In the genomic region with DNA sequence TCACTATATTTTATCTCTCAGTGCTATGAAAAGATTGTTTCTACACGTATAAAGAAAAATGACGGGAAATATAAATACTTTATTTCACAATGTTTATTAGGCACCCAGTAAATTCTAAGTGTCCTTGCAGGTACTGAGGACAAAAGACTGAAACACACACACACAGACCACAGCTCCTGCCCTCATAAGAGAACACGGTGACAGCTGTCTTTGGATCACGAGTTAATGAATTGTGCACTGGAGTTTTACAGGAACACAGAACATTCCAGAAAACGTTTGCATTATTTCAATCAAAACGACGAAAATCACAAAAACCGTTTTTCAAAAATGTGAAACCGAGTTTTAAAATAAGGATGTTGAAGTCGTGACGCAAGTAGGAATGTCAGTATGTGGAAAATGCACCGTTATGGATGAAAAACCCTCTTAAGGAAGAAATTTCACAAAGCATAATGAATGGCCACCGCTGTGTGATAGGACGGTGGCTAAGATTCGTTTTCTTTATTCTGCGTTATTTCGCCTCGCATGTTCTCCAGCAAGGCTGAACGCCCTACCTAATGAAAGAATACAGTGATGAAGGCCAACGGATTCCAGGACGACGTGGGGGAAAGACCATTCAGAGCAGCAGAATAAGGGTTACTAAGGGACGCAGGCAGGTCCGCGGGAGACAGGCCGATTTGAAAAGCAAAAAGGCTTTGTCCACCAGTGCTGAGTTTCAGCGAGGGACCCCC, we compare ENCODE assay signal across 8 cellular contexts. TPM values are rescaled to one million over a fixed set of nuclear protein-coding genes. Genes with fewer than 3 reads are reported as not detected.
DNase-seq lines count a peak whose midpoint lies in the region; FAIRE-seq and TF ChIP-seq lines count a peak whose summit lies in the region.

No MANE protein-coding gene starts in this region.

- peak overlapping the region; percentile 90 for H3K4me3 Mint-ChIP-seq in activated naive CD4-positive, alpha-beta T cell treated with anti-CD3 and anti-CD28 coated beads, Interleukin-2, amount 50 U/mL, for 24 hours

- no peak for FAIRE-seq in bronchial epithelial cell (lab: Jason Lieb, UNC)

- peak overlapping the region; percentile 68 for H3K4me3 ChIP-seq in Jurkat, Clone E6-1 (ENCODE audit: low read length)
- H3K4me3 ChIP-seq in bronchial epithelial cell (ENCODE audit: low read depth, low read length): peak overlapping the region; percentile 71

- H3K27me3 ChIP-seq in bronchial epithelial cell (ENCODE audit: control insufficient read depth, insufficient read depth, low read length): no peaks in the 10 kb centered on the region

- DNase-seq in activated naive CD4-positive, alpha-beta T cell treated with anti-CD3 and anti-CD28 coated beads, Interleukin-2, amount 50 U/mL, for 16 hours: no peak
- no peak for DNase-seq in Jurkat, Clone E6-1 (ENCODE audit: low read depth, low spot score)
- DNase-seq in bronchial epithelial cell (ENCODE audit: low read depth) (no peak), middle frontal gyrus (ENCODE audit: extremely low spot score, low spot score) (peak; percentile 8), erythroblast (lab: John Stamatoyannopoulos, UW) (no peak)
- no peak for DNase-seq in activated effector memory CD4-positive, alpha-beta T cell treated with anti-CD3 and anti-CD28 coated beads, Interleukin-2, amount 50 U/mL, for 16 hours
- DNase-seq in stimulated activated CD4-positive, alpha-beta T cell treated with anti-CD3 and anti-CD28 coated beads, Interleukin-4, amount 100 ng/mL, for 4 hours: no peak

- TF ChIP-seq CTCF in bronchial epithelial cell (IDR thresholded peaks at IDR 0.05; ENCODE audit: insufficient read depth, low read length, severe bottlenecking): no peak

- H3K36me3 ChIP-seq in bronchial epithelial cell (ENCODE audit: control insufficient read depth, insufficient read depth, low read length): no peaks in the 10 kb centered on the region

- no peaks in the 10 kb centered on the region for H3K36me3 Mint-ChIP-seq in activated naive CD4-positive, alpha-beta T cell treated with anti-CD3 and anti-CD28 coated beads, Interleukin-2, amount 50 U/mL, for 24 hours

- no peaks in the 10 kb centered on the region for H3K27me3 Mint-ChIP-seq in activated naive CD4-positive, alpha-beta T cell treated with anti-CD3 and anti-CD28 coated beads, Interleukin-2, amount 50 U/mL, for 24 hours

- H3K9me3 Mint-ChIP-seq in activated naive CD4-positive, alpha-beta T cell treated with anti-CD3 and anti-CD28 coated beads, Interleukin-2, amount 50 U/mL, for 24 hours: no peaks in the 10 kb centered on the region

- no peak for TF ChIP-seq POLR2A in erythroblast (IDR thresholded peaks at IDR 0.05; ENCODE audit: low read length)

- H3K4me1 Mint-ChIP-seq in activated naive CD4-positive, alpha-beta T cell treated with anti-CD3 and anti-CD28 coated beads, Interleukin-2, amount 50 U/mL, for 24 hours: peaks cover 4% of the 10 kb centered on the region

- H3K27ac Mint-ChIP-seq in activated naive CD4-positive, alpha-beta T cell treated with anti-CD3 and anti-CD28 coated beads, Interleukin-2, amount 50 U/mL, for 24 hours: peak overlapping the region; percentile 97

RNA-seq across cellular contexts. Expression of gene FAM156A, which starts 24.2 kb away (rescaled TPM):
- polyA plus RNA-seq in Jurkat, Clone E6-1 (2012; ENCODE audit: insufficient read depth, insufficient read length): 33.4 TPM
- total RNA-seq in bronchial epithelial cell: 6.6 and 8.8 TPM in 2 replicates

RNA-seq across cellular contexts. Expression of gene FAM156B, which starts 37.0 kb away (rescaled TPM):
- 16.4 TPM for polyA plus RNA-seq in Jurkat, Clone E6-1 (2012; ENCODE audit: insufficient read depth, insufficient read length)
- total RNA-seq in bronchial epithelial cell: 6.8 and 7.7 TPM in 2 replicates
